Comparison of ENCODE assay signal across 12 cellular contexts in genomic region chr6:26194329-26194701, GRCh38.
DNase-seq lines count a peak whose midpoint lies in the region; ATAC-seq and TF ChIP-seq lines count a peak whose summit lies in the region.
"Had no signal": no experiment of that assay in that cellular context is flagged by ENCODE, and none has a peak within 500 bp of the region (broad histone marks: within the 10 kb centered on the region; RNA-seq: fewer than 3 reads in every experiment).

No MANE protein-coding gene starts in this region.

- TF ChIP-seq CTCF in activated B cell treated with CpG ODN at 0.5 μM for 24 hours (IDR thresholded peaks at IDR 0.05): no peak
- no peak for TF ChIP-seq CTCF in omental fat pad (IDR thresholded peaks at IDR 0.05)
- no peak for TF ChIP-seq CTCF in mammary epithelial cell (conservative IDR thresholded peaks at IDR 0.05 in 1 of 2, IDR thresholded peaks at IDR 0.05 in 1 of 2; ENCODE audit: extremely low read depth in 1 of 2, insufficient read depth in 1 of 2, low read depth in 1 of 2, low read length in 2 of 2)

- H3K36me3 Mint-ChIP-seq in activated naive CD4-positive, alpha-beta T cell treated with anti-CD3 and anti-CD28 coated beads, Interleukin-2, amount 50 U/mL, for 24 hours: no peaks in the 10 kb centered on the region
- H3K36me3 Mint-ChIP-seq in activated B cell treated with CpG ODN at 0.5 μM for 24 hours (ENCODE audit: low read depth) (peaks cover 30% of the 10 kb centered on the region), immature natural killer cell (no peaks in the 10 kb centered on the region)

- no TSS peak for BruUV-seq in mammary epithelial cell (replicated peaks; lab: Mats Ljungman, UMichigan)

- H3K4me3 Mint-ChIP-seq in activated naive CD4-positive, alpha-beta T cell treated with anti-CD3 and anti-CD28 coated beads, Interleukin-2, amount 50 U/mL, for 24 hours: peak overlapping the region; percentile 19
- H3K4me3 Mint-ChIP-seq in activated B cell treated with CpG ODN at 0.5 μM for 24 hours (peak overlapping the region; percentile 93), immature natural killer cell (peak overlapping the region in 4 of 5 donors; percentile 92 to 99 (median 96))

- H3K36me3 ChIP-seq in thymus (ENCODE audit: control insufficient read depth, insufficient read depth) (peaks cover 12% of the 10 kb centered on the region), mammary epithelial cell (ENCODE audit: insufficient read depth, low read length) (no peaks in the 10 kb centered on the region)

- H3K79me2 ChIP-seq in mammary epithelial cell (ENCODE audit: insufficient read depth, low read length): peaks cover 8% of the 10 kb centered on the region

- no peaks in the 10 kb centered on the region for H3K27me3 ChIP-seq in thymus (ENCODE audit: control insufficient read depth, insufficient read depth)
- no peaks in the 10 kb centered on the region for H3K27me3 ChIP-seq in mammary epithelial cell (ENCODE audit: insufficient read depth, low read length)
- H3K27me3 ChIP-seq: foreskin keratinocyte had no signal

- H3K9ac ChIP-seq in mammary epithelial cell (ENCODE audit: insufficient read depth, low read length): no peak overlapping the region

- H3K27ac ChIP-seq in thymus (ENCODE audit: low read depth) (no peak overlapping the region), mammary epithelial cell (ENCODE audit: insufficient read depth, low read depth, low read length) (no peak overlapping the region)
- H3K27ac ChIP-seq: C4-2B had no signal

- no peak overlapping the region for H3K27ac Mint-ChIP-seq in activated naive CD4-positive, alpha-beta T cell treated with anti-CD3 and anti-CD28 coated beads, Interleukin-2, amount 50 U/mL, for 24 hours
- H3K27ac Mint-ChIP-seq in activated B cell treated with CpG ODN at 0.5 μM for 24 hours (peak overlapping the region; percentile 96), immature natural killer cell (peak overlapping the region; percentile 96 to 99 (median 98))

- dilution Hi-C loops in mammary epithelial cell (cut with HindIII; ENCODE audit: low sequenced_read_pairs): loop anchor here (25.0 kb wide), 1 partner anchor 943 kb away; a partner anchor contains a TSS

- peaks cover 41% of the 10 kb centered on the region for H3K4me1 Mint-ChIP-seq in activated naive CD4-positive, alpha-beta T cell treated with anti-CD3 and anti-CD28 coated beads, Interleukin-2, amount 50 U/mL, for 24 hours
- H3K4me1 Mint-ChIP-seq in activated B cell treated with CpG ODN at 0.5 μM for 24 hours (peaks cover 37% of the 10 kb centered on the region), immature natural killer cell (peaks cover 33 to 65% of the 10 kb centered on the region in 2 donors)

- WGBS in thymus: 89% methylated on average over 3 of the region's 3 CpGs
- 82% methylated on average over 3 of the region's 3 CpGs for WGBS in mammary epithelial cell (ENCODE audit: low coverage, missing lambda C conversion rate)

- no peaks in the 10 kb centered on the region for H3K27me3 Mint-ChIP-seq in activated naive CD4-positive, alpha-beta T cell treated with anti-CD3 and anti-CD28 coated beads, Interleukin-2, amount 50 U/mL, for 24 hours
- H3K27me3 Mint-ChIP-seq in activated B cell treated with CpG ODN at 0.5 μM for 24 hours: no peaks in the 10 kb centered on the region
- H3K27me3 Mint-ChIP-seq in immature natural killer cell (ENCODE audit: low read depth in 3 of 3): peaks cover 20 to 36% (median 32%) of the 10 kb centered on the region in 3 donors

- intact Hi-C loops in activated B cell treated with CpG ODN at 0.5 μM for 24 hours (cut with micrococcal nuclease): loop anchor here (10.0 kb wide), 2 partner anchors 1890 to 1940 kb away; partner anchors contain the start of gene ZNF165
- intact Hi-C loops in mammary epithelial cell (cut with micrococcal nuclease): no loop called here

- POLR2A ChIA-PET in activated B cell treated with CpG ODN at 0.5 μM for 24 hours (lab: Charles Lee): interaction anchor here (1.2 to 20.1 kb wide), 16 partner anchors 8 to 1700 kb away, joined by 3 to 1229 read pairs (median 122); a partner anchor contains a TSS

- H3K4me1 ChIP-seq in thymus (ENCODE audit: control insufficient read depth, insufficient read depth, low read length): peaks cover 9% of the 10 kb centered on the region
- no peaks in the 10 kb centered on the region for H3K4me1 ChIP-seq in mammary epithelial cell (ENCODE audit: insufficient read depth, low read length)
- H3K4me1 ChIP-seq: foreskin keratinocyte had no signal

- H3K9me3 ChIP-seq in thymus (ENCODE audit: control insufficient read depth) (no peaks in the 10 kb centered on the region), mammary epithelial cell (replicated peaks; ENCODE audit: insufficient read depth, low read length) (no peaks in the 10 kb centered on the region)

- DNase-seq in activated naive CD4-positive, alpha-beta T cell treated with anti-CD3 and anti-CD28 coated beads, Interleukin-2, amount 50 U/mL, for 16 hours: no peak
- DNase-seq in activated B cell treated with CpG ODN at 0.5 μM for 24 hours (no peak), immature natural killer cell (no peak), iPS-NIHi11 (ENCODE audit: low spot score) (no peak), omental fat pad (ENCODE audit: low spot score) (no peak), mammary epithelial cell (no peak)
- DNase-seq: activated effector memory CD4-positive, alpha-beta T cell treated with Interleukin-2 at 50 U/mL for 16 hours; SHP77 had no signal

- no peak for ATAC-seq in activated B cell treated with CpG ODN at 0.5 μM for 24 hours (ENCODE audit: low read depth)
- ATAC-seq in omental fat pad (ENCODE audit: low FRiP score): no peak
- ATAC-seq: foreskin keratinocyte had no signal

- in situ Hi-C loops in mammary epithelial cell (cut with MboI; ENCODE audit: low sequenced_read_pairs in 2 of 2): no loop called here

- H3K4me3 ChIP-seq in thymus (ENCODE audit: low read length) (peak overlapping the region; percentile 71), mammary epithelial cell (replicated peaks in 1 of 3; ENCODE audit: insufficient read depth in 1 of 3, low read depth in 2 of 3, low read length in 3 of 3) (no peak overlapping the region)

- no peaks in the 10 kb centered on the region for H3K9me3 Mint-ChIP-seq in activated naive CD4-positive, alpha-beta T cell treated with anti-CD3 and anti-CD28 coated beads, Interleukin-2, amount 50 U/mL, for 24 hours
- H3K9me3 Mint-ChIP-seq in activated B cell treated with CpG ODN at 0.5 μM for 24 hours (no peaks in the 10 kb centered on the region), immature natural killer cell (no peaks in the 10 kb centered on the region)

- no peak overlapping the region for H2AFZ ChIP-seq in mammary epithelial cell (ENCODE audit: low read depth, low read length)

- CTCF ChIA-PET in activated B cell treated with CpG ODN at 0.5 μM for 24 hours (lab: Charles Lee): interaction anchor here (0.9 to 1.6 kb wide), 2 partner anchors 11 to 19 kb away, joined by 4 read pairs; a partner anchor contains a TSS
- CTCF ChIA-PET in mammary epithelial cell (lab: Charles Lee; ENCODE audit: low non-redundant PET): no interaction called here

- no peak overlapping the region for H3K4me2 ChIP-seq in mammary epithelial cell (ENCODE audit: insufficient read depth, low read depth, low read length)

- no peaks in the 10 kb centered on the region for H4K20me1 ChIP-seq in mammary epithelial cell (ENCODE audit: insufficient read depth, low read length)

Comparison
In these comparisons a context has a peak if more than half of its experiments do, and no peak if none do; other contexts are left out.
1. H3K4me3 Mint-ChIP-seq: peak in every context shown above with its lines; median percentile 96 in immature natural killer cell; 93 in activated B cell treated with CpG ODN at 0.5 μM for 24 hours; 19 in activated naive CD4-positive, alpha-beta T cell treated with anti-CD3 and anti-CD28 coated beads, Interleukin-2, amount 50 U/mL, for 24 hours.